8 cellular contexts compared by ENCODE assay signal in the genomic region with DNA sequence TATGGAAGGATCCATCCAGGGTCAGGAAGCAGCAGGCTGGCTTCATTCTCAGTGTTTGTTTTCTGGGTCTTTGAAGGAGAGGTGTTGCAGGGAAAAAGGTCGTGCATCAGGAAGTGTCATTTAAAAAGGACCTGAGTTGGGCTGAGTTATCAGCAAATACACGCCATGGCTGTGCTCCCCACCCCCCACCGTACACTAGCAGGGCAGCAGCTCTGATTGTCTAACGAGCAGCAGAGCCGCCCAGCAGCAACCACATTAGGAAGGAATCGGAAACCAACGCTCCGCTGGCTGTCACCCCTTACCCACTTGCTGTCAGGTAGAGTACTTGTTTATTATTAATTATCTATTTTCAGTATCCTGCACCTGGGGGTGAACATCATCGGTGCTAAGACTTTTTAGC.
DNase-seq lines count a peak whose midpoint lies in the region; ATAC-seq and TF ChIP-seq lines count a peak whose summit lies in the region.

No MANE protein-coding gene starts in this region.

- no peaks in the 10 kb centered on the region for H3K36me3 ChIP-seq in PC-9 (ENCODE audit: low read depth)
- H3K36me3 ChIP-seq in upper lobe of right lung, result no peaks in the 10 kb centered on the region
- H3K36me3 ChIP-seq in BE2C, result no peaks in the 10 kb centered on the region

- ATAC-seq in stimulated activated naive CD8-positive, alpha-beta T cell treated with anti-CD3 and anti-CD28 coated beads, Interleukin-15, Interleukin-2, amounts not matched to agents 100 U/mL and 50 U/mL, for 24 hours, result no peak
- no peak for ATAC-seq in upper lobe of right lung

- H3K27me3 ChIP-seq in PC-9 (ENCODE audit: insufficient read depth, low read depth), result no peaks in the 10 kb centered on the region
- no peaks in the 10 kb centered on the region for H3K27me3 ChIP-seq in upper lobe of right lung
- peaks cover 32% of the 10 kb centered on the region for H3K27me3 ChIP-seq in BE2C

- H3K27ac Mint-ChIP-seq in stimulated activated naive CD8-positive, alpha-beta T cell treated with anti-CD3 and anti-CD28 coated beads, Interleukin-15, Interleukin-2, amounts not matched to agents 100 ng/mL and 50 ng/mL, for 24 hours, result no peak overlapping the region

- peaks cover 31% of the 10 kb centered on the region for H3K27me3 Mint-ChIP-seq in stimulated activated naive CD8-positive, alpha-beta T cell treated with anti-CD3 and anti-CD28 coated beads, Interleukin-15, Interleukin-2, amounts not matched to agents 100 ng/mL and 50 ng/mL, for 24 hours

- peak overlapping the region; percentile 84 for H3K4me2 ChIP-seq in PC-9

- peaks cover 48% of the 10 kb centered on the region for H3K4me1 Mint-ChIP-seq in stimulated activated naive CD8-positive, alpha-beta T cell treated with anti-CD3 and anti-CD28 coated beads, Interleukin-15, Interleukin-2, amounts not matched to agents 100 ng/mL and 50 ng/mL, for 24 hours (ENCODE audit: low read depth)

- no peaks in the 10 kb centered on the region for H3K9me3 Mint-ChIP-seq in stimulated activated naive CD8-positive, alpha-beta T cell treated with anti-CD3 and anti-CD28 coated beads, Interleukin-15, Interleukin-2, amounts not matched to agents 100 ng/mL and 50 ng/mL, for 24 hours

- no peak for DNase-seq in stimulated activated naive CD8-positive, alpha-beta T cell treated with anti-CD3 and anti-CD28 coated beads, Interleukin-15, Interleukin-2, amounts not matched to agents 100 U/mL and 50 U/mL, for 24 hours
- DNase-seq in PC-9 (peak in 1 of 2 experiments; percentile 67), glomerular visceral epithelial cell (ENCODE audit: extremely low spot score) (peak; percentile 59), upper lobe of right lung (no peak), SK-N-DZ (ENCODE audit: low spot score) (no peak), BE2C (no peak), foreskin melanocyte (no peak)

- TF ChIP-seq CTCF in PC-9 (conservative IDR thresholded peaks at IDR 0.05) (no peak), upper lobe of right lung (IDR thresholded peaks at IDR 0.05) (no peak), BE2C (IDR thresholded peaks at IDR 0.05; ENCODE audit: low read depth, low read length) (no peak)

- H3K4me3 ChIP-seq in PC-9, result peak overlapping the region; percentile 54
- H3K4me3 ChIP-seq in upper lobe of right lung, result peak overlapping the region; percentile 11
- no peak overlapping the region for H3K4me3 ChIP-seq in BE2C (ENCODE audit: low read depth, low read length)

- CTCF ChIA-PET in PC-9 (lab: Charles Lee), result interaction anchor here (1.0 to 5.2 kb wide), 3 partner anchors 10 to 164 kb away, joined by 3 to 113 read pairs (median 6); a partner anchor contains a TSS

- H3K27ac ChIP-seq in PC-9 (peak overlapping the region; percentile 84), upper lobe of right lung (peak overlapping the region; percentile 65)

- peak overlapping the region; percentile 44 for H3K4me3 Mint-ChIP-seq in stimulated activated naive CD8-positive, alpha-beta T cell treated with anti-CD3 and anti-CD28 coated beads, Interleukin-15, Interleukin-2, amounts not matched to agents 100 ng/mL and 50 ng/mL, for 24 hours

- H3F3A ChIP-seq in PC-9 (ENCODE audit: insufficient read depth, low read depth), result peaks cover 61% of the 10 kb centered on the region

- H4K20me1 ChIP-seq in PC-9 (ENCODE audit: insufficient read depth), result no peaks in the 10 kb centered on the region

- H3K4me1 ChIP-seq in PC-9 (replicated peaks; ENCODE audit: insufficient read depth), result peaks cover 73% of the 10 kb centered on the region
- H3K4me1 ChIP-seq in upper lobe of right lung, result peaks cover 58% of the 10 kb centered on the region
- H3K4me1 ChIP-seq in BE2C, result no peaks in the 10 kb centered on the region

- H3K79me2 ChIP-seq in PC-9 (ENCODE audit: low read depth), result no peaks in the 10 kb centered on the region

- no peaks in the 10 kb centered on the region for H3K9me3 ChIP-seq in PC-9 (ENCODE audit: insufficient read depth, low read depth)
- no peaks in the 10 kb centered on the region for H3K9me3 ChIP-seq in upper lobe of right lung
- H3K9me3 ChIP-seq in BE2C, result no peaks in the 10 kb centered on the region

- POLR2A ChIA-PET in PC-9 (lab: Charles Lee; ENCODE audit: unreplicated experiment), result interaction anchor here (0.5 to 0.9 kb wide), 4 partner anchors 18 to 244 kb away, joined by 3 to 12 read pairs (median 5); no protein-coding TSS in a partner anchor

- no peaks in the 10 kb centered on the region for H3K36me3 Mint-ChIP-seq in stimulated activated naive CD8-positive, alpha-beta T cell treated with anti-CD3 and anti-CD28 coated beads, Interleukin-15, Interleukin-2, amounts not matched to agents 100 ng/mL and 50 ng/mL, for 24 hours (ENCODE audit: low read depth)

- H3K9me2 ChIP-seq in PC-9 (ENCODE audit: insufficient read depth), result no peaks in the 10 kb centered on the region

- H2AFZ ChIP-seq in PC-9, result peak overlapping the region; percentile 70; the same call in 1 of the 2 replicates

- intact Hi-C loops in PC-9 (cut with micrococcal nuclease; ENCODE audit: unreplicated experiment), result loop anchor here (5.0 kb wide), 2 partner anchors 449 to 619 kb away; a partner anchor contains a TSS
- intact Hi-C loops in upper lobe of right lung (cut with DNase I), result no loop called here

- BruUV-seq in PC-9 (replicated peaks; lab: Mats Ljungman, UMichigan), result no TSS peak
